Comparison of ENCODE assay signal across 8 cellular contexts in the genomic region with DNA sequence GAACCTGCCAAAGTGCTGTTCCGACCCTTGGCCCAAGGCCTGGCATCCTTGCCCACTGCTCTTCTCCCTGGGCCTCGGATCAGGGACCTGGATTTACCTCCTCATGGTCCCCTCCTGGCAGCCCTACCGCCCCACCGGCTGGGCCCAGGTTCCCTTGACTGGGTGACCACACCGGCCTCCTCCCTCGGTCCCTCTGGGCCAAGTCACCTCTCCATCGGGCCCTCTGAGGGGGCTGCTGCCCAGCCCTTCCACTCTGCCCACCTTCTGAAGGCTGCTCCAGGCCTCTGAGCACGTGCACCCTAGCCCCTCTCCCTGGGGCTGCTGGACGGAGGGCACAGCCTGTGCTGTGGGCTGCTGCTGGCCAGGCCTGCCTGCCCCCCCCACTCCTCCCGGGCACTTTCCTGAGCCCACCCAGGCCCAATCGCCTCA. TPM values are rescaled to one million over a fixed set of nuclear protein-coding genes. Genes with fewer than 3 reads are reported as not detected.
DNase-seq lines count a peak whose midpoint lies in the region; ATAC-seq and TF ChIP-seq lines count a peak whose summit lies in the region.

No MANE protein-coding gene starts in this region.

- no peak for TF ChIP-seq POLR2A in GM18505 (IDR thresholded peaks at IDR 0.05; ENCODE audit: borderline replicate concordance, extremely low read depth, insufficient read depth, insufficient read length)

- no peaks in the 10 kb centered on the region for H4K20me1 ChIP-seq in Karpas-422 (ENCODE audit: insufficient read depth, low read depth, low read length)

- H3K4me1 ChIP-seq in Karpas-422 (ENCODE audit: low read length) = peaks cover 13% of the 10 kb centered on the region

- peak overlapping the region; percentile 96; the same call in 1 of the 2 replicates for H2AFZ ChIP-seq in Karpas-422 (ENCODE audit: low read length)

- no peaks in the 10 kb centered on the region for H3K36me3 Mint-ChIP-seq in CD14-positive monocyte
- H3K36me3 Mint-ChIP-seq in nephron progenitor cell (ENCODE audit: low read depth) = no peaks in the 10 kb centered on the region

- H3K27me3 ChIP-seq in Karpas-422 (ENCODE audit: low read length) (peaks cover 2% of the 10 kb centered on the region; the same call in 1 of the 2 replicates), dorsolateral prefrontal cortex (no peaks in the 10 kb centered on the region)

- H3K4me2 ChIP-seq in Karpas-422 (ENCODE audit: low read depth, low read length, poor library complexity, severe bottlenecking) = peak overlapping the region; percentile 92

- no peak for ATAC-seq in GM18505 (IDR thresholded peaks at IDR 0.05; ENCODE audit: unreplicated experiment)

- peaks cover 5 to 24% (median 9%) of the 10 kb centered on the region in 3 donors for H3K27me3 Mint-ChIP-seq in CD14-positive monocyte (ENCODE audit: low read depth in 3 of 3)
- H3K27me3 Mint-ChIP-seq in nephron progenitor cell (ENCODE audit: low read depth, poor library complexity) = peaks cover 17% of the 10 kb centered on the region

- H3K9me3 Mint-ChIP-seq in CD14-positive monocyte (peaks cover 14 to 36% (median 29%) of the 10 kb centered on the region in 7 donors), nephron progenitor cell (peaks cover 17% of the 10 kb centered on the region)

- H3K79me2 ChIP-seq in Karpas-422 (ENCODE audit: low read length) = no peaks in the 10 kb centered on the region

- no peaks in the 10 kb centered on the region for H3K36me3 ChIP-seq in Karpas-422 (ENCODE audit: insufficient read depth, low read length)

- no peak overlapping the region for H3K27ac ChIP-seq in Karpas-422 (ENCODE audit: low read length)
- H3K27ac ChIP-seq in dorsolateral prefrontal cortex = peak overlapping the region in 41 of 59 donors; percentile 15 to 96 (median 82)

- H3K4me3 ChIP-seq in Karpas-422 (ENCODE audit: low read length) (peak overlapping the region; percentile 82), dorsolateral prefrontal cortex (peak overlapping the region; percentile 58 to 100 (median 92))

- no peaks in the 10 kb centered on the region for H3K9me2 ChIP-seq in Karpas-422 (replicated peaks; ENCODE audit: insufficient read depth, low read length)

- DNase-seq in CD14-positive monocyte (ENCODE audit: low spot score) = no peak
- DNase-seq in Karpas-422 = no peak
- peak in 2 of 10 donors; percentile 15 to 25 for DNase-seq in dorsolateral prefrontal cortex
- DNase-seq in nephron progenitor cell = no peak
- DNase-seq in NCI-H82 treated with DMSO at 0.1 percent for 48 hours (lab: John Stamatoyannopoulos, UW; ENCODE audit: unreplicated experiment) = no peak
- no peak for DNase-seq in NCI-H2196 (lab: John Stamatoyannopoulos, UW; ENCODE audit: unreplicated experiment)
- no peak for DNase-seq in SKM-1 (lab: John Stamatoyannopoulos, UW; ENCODE audit: unreplicated experiment)

- H3K9me3 ChIP-seq in Karpas-422 (ENCODE audit: low read length) = no peaks in the 10 kb centered on the region; the same call in 1 of the 2 replicates

- H3K4me1 Mint-ChIP-seq in CD14-positive monocyte (peaks cover 8% of the 10 kb centered on the region), nephron progenitor cell (peaks cover 5% of the 10 kb centered on the region)

- no peak for TF ChIP-seq CTCF in CD14-positive monocyte (IDR thresholded peaks at IDR 0.05)
- TF ChIP-seq CTCF in dorsolateral prefrontal cortex (IDR thresholded peaks at IDR 0.05 in 54 of 56, conservative IDR thresholded peaks at IDR 0.05 in 2 of 56; ENCODE audit: low read depth in 1 of 56, partially characterized antibody in 56 of 56) = no peak
- no peak for TF ChIP-seq CTCF in nephron progenitor cell (IDR thresholded peaks at IDR 0.05)

- peak overlapping the region; percentile 88 for H3K9ac ChIP-seq in Karpas-422 (ENCODE audit: low read length)

- H3K27ac Mint-ChIP-seq in CD14-positive monocyte (peak overlapping the region in 4 of 7 donors; percentile 8 to 67 (median 55)), nephron progenitor cell (no peak overlapping the region)

- intact Hi-C loops in CD14-positive monocyte (cut with micrococcal nuclease) = loop anchor here (5.0 kb wide), 3 partner anchors 55 to 115 kb away; a partner anchor contains a TSS
- intact Hi-C loops in dorsolateral prefrontal cortex (cut with DNase I) = loop anchor here (5.0 to 10.0 kb wide), 3 partner anchors 50 to 227 kb away; a partner anchor contains a TSS

- H3K4me3 Mint-ChIP-seq in CD14-positive monocyte = peak overlapping the region; percentile 80 to 91
- peak overlapping the region; percentile 89 for H3K4me3 Mint-ChIP-seq in nephron progenitor cell

RNA-seq across cellular contexts. Expression of a gene that starts 9.3 kb away (rescaled TPM):
- polyA plus RNA-seq in CD14-positive monocyte = 1 to 10 TPM; 1.1 to 4.4 TPM
- total RNA-seq in Karpas-422 (2014; rRNA removed; shearing (Covaris generic); ENCODE audit: low replicate concordance) = not detected in 2 replicates
- 1 to 10 TPM in 86 of 120 experiments, under 1 TPM in 29, not detected in 5; 0.18 to 5.4 (median 1.5) TPM for total RNA-seq in dorsolateral prefrontal cortex

RNA-seq across cellular contexts. Expression of a gene that starts 55.6 kb away (rescaled TPM):
- polyA plus RNA-seq in CD14-positive monocyte = 1 to 10 TPM; 3.6 to 6.0 TPM
- total RNA-seq in Karpas-422 (2014; rRNA removed; shearing (Covaris generic); ENCODE audit: low replicate concordance) = 0.89 and 0.90 TPM in 2 replicates
- total RNA-seq in dorsolateral prefrontal cortex = 10 to 100 TPM; 24.0 to 76.4 (median 50.5) TPM

Comparison
In these comparisons a context has a peak if more than half of its experiments do, and no peak if none do; other contexts are left out.
1. RNA of a gene that starts 55.6 kb away (total RNA-seq): 24.0 to 76.4 TPM in dorsolateral prefrontal cortex; 0.89 to 0.90 TPM in Karpas-422; every median in the first group is over 10 times any median in the second.